21 cellular contexts compared by ENCODE assay signal in genomic region chr19:16657384-16657783, GRCh38. TPM values are rescaled to one million over a fixed set of nuclear protein-coding genes. Genes with fewer than 3 reads are reported as not detected.
DNase-seq lines count a peak whose midpoint lies in the region; ATAC-seq and TF ChIP-seq lines count a peak whose summit lies in the region.
"Had no signal": no experiment of that assay in that cellular context is flagged by ENCODE, and none has a peak within 500 bp of the region (broad histone marks: within the 10 kb centered on the region; RNA-seq: fewer than 3 reads in every experiment).

No MANE protein-coding gene starts in this region.

- peaks cover 14% of the 10 kb centered on the region for H3K4me1 Mint-ChIP-seq in activated CD4-positive, alpha-beta T cell treated with anti-CD3 and anti-CD28 coated beads, Interleukin-2, amount 10 ng/mL, durations not matched to agents 24 days and 14 days
- H3K4me1 Mint-ChIP-seq in CD4-positive, alpha-beta T cell (ENCODE audit: low read depth): peaks cover 54% of the 10 kb centered on the region
- H3K4me1 Mint-ChIP-seq in activated naive CD8-positive, alpha-beta T cell (ENCODE audit: low read depth): peaks cover 39% of the 10 kb centered on the region
- peaks cover 24% of the 10 kb centered on the region for H3K4me1 Mint-ChIP-seq in nephron

- H3K9me3 Mint-ChIP-seq in activated CD4-positive, alpha-beta T cell treated with anti-CD3 and anti-CD28 coated beads, Interleukin-2, amount 10 ng/mL, durations not matched to agents 24 days and 14 days: peaks cover 2% of the 10 kb centered on the region
- H3K9me3 Mint-ChIP-seq in CD4-positive, alpha-beta T cell: no peaks in the 10 kb centered on the region
- no peaks in the 10 kb centered on the region for H3K9me3 Mint-ChIP-seq in activated naive CD8-positive, alpha-beta T cell (ENCODE audit: low read depth)
- H3K9me3 Mint-ChIP-seq in nephron: no peaks in the 10 kb centered on the region
- H3K9me3 Mint-ChIP-seq: activated CD4-positive, alpha-beta memory T cell treated with anti-CD3 and anti-CD28 coated beads for 36 hours; central memory CD8-positive, alpha-beta T cell had no signal

- peak overlapping the region; percentile 3 for H3K4me3 Mint-ChIP-seq in activated CD4-positive, alpha-beta T cell treated with anti-CD3 and anti-CD28 coated beads, Interleukin-2, amount 10 ng/mL, durations not matched to agents 24 days and 14 days
- peak overlapping the region; percentile 69 for H3K4me3 Mint-ChIP-seq in CD4-positive, alpha-beta T cell
- peak overlapping the region; percentile 45 for H3K4me3 Mint-ChIP-seq in activated naive CD8-positive, alpha-beta T cell
- peak overlapping the region; percentile 56 to 78 (median 70) for H3K4me3 Mint-ChIP-seq in nephron
- H3K4me3 Mint-ChIP-seq: activated CD4-positive, alpha-beta memory T cell treated with anti-CD3 and anti-CD28 coated beads for 36 hours; stimulated activated memory B cell treated with anti-CD40 and anti-IgM and Interleukin-4, amounts not matched to agents 10 μg/mL and 1 μg/mL and 100 μg/mL, for 72 hours had no signal

- H3K9me3 ChIP-seq in CD4-positive, alpha-beta T cell (ENCODE audit: control insufficient read depth, low read length): no peaks in the 10 kb centered on the region
- H3K9me3 ChIP-seq: SJSA1 had no signal

- no peak for ATAC-seq in CD4-positive, alpha-beta T cell (ENCODE audit: poor library complexity)
- no peak for ATAC-seq in left colon
- ATAC-seq: left ventricle myocardium superior; stimulated activated memory B cell treated with anti-CD40 and anti-IgM and Interleukin-4, amounts not matched to agents 10 μg/mL and 1 μg/mL and 100 μg/mL, for 72 hours had no signal

- CTCF ChIA-PET in CD4-positive, alpha-beta T cell (lab: Charles Lee): no interaction called here

- intact Hi-C loops in activated CD4-positive, alpha-beta T cell treated with anti-CD3 and anti-CD28 coated beads, Interleukin-2, amount 10 ng/mL, durations not matched to agents 24 days and 14 days (cut with micrococcal nuclease): no loop called here
- intact Hi-C loops in CD4-positive, alpha-beta T cell (cut with DNase I, micrococcal nuclease): no loop called here
- intact Hi-C loops in left colon (cut with DNase I, micrococcal nuclease): no loop called here

- POLR2A ChIA-PET in CD4-positive, alpha-beta T cell (lab: Charles Lee): interaction anchor here (1.0 kb wide), 1 partner anchor 29 kb away, joined by 4 read pairs; no protein-coding TSS in a partner anchor

- H3K27ac ChIP-seq in CD4-positive, alpha-beta T cell (ENCODE audit: low read depth, low read length): no peak overlapping the region
- H3K27ac ChIP-seq: RWPE1, SJSA1 had no signal

- no peak for TF ChIP-seq CTCF in CD4-positive, alpha-beta T cell (IDR thresholded peaks at IDR 0.05)
- no peak for TF ChIP-seq CTCF in nephron (IDR thresholded peaks at IDR 0.05; ENCODE audit: unreplicated experiment in 3 of 3)

- peak overlapping the region; percentile 47 for H3K27ac Mint-ChIP-seq in activated CD4-positive, alpha-beta T cell treated with anti-CD3 and anti-CD28 coated beads, Interleukin-2, amount 10 ng/mL, durations not matched to agents 24 days and 14 days
- no peak overlapping the region for H3K27ac Mint-ChIP-seq in CD4-positive, alpha-beta T cell
- H3K27ac Mint-ChIP-seq in activated naive CD8-positive, alpha-beta T cell: no peak overlapping the region
- no peak overlapping the region for H3K27ac Mint-ChIP-seq in nephron
- H3K27ac Mint-ChIP-seq: activated CD4-positive, alpha-beta memory T cell treated with anti-CD3 and anti-CD28 coated beads for 36 hours; stimulated activated memory B cell treated with anti-CD40 and anti-IgM and Interleukin-4, amounts not matched to agents 10 μg/mL and 1 μg/mL and 100 μg/mL, for 72 hours had no signal

- peaks cover 50% of the 10 kb centered on the region for H3K36me3 Mint-ChIP-seq in activated CD4-positive, alpha-beta T cell treated with anti-CD3 and anti-CD28 coated beads, Interleukin-2, amount 10 ng/mL, durations not matched to agents 24 days and 14 days (ENCODE audit: low read depth)
- peaks cover 71% of the 10 kb centered on the region for H3K36me3 Mint-ChIP-seq in CD4-positive, alpha-beta T cell (ENCODE audit: low read depth)
- H3K36me3 Mint-ChIP-seq in activated naive CD8-positive, alpha-beta T cell: peaks cover 7% of the 10 kb centered on the region
- H3K36me3 Mint-ChIP-seq in nephron (ENCODE audit: low read depth): peaks cover 47% of the 10 kb centered on the region

- no peaks in the 10 kb centered on the region for H3K27me3 ChIP-seq in CD4-positive, alpha-beta T cell (ENCODE audit: control insufficient read depth, insufficient read depth, low read length)
- H3K27me3 ChIP-seq: SJSA1 had no signal

- no peak for DNase-seq in activated CD4-positive, alpha-beta T cell treated with anti-CD3 and anti-CD28 coated beads, Interleukin-2, amount 10 ng/mL, durations not matched to agents 24 days and 14 days
- no peak for DNase-seq in activated CD4-positive, alpha-beta T cell treated with anti-CD3 and anti-CD28 coated beads for 1 hour
- no peak for DNase-seq in CD4-positive, alpha-beta T cell
- DNase-seq in SKM-1 (lab: John Stamatoyannopoulos, UW; ENCODE audit: unreplicated experiment): no peak
- DNase-seq in left colon: no peak
- DNase-seq in amniotic stem cell (lab: John Stamatoyannopoulos, UW): no peak
- DNase-seq: activated CD4-positive, alpha-beta memory T cell treated with anti-CD3 and anti-CD28 coated beads for 36 hours; activated CD4-positive, CD25-positive, alpha-beta regulatory T cell; DMS 273 treated with DMSO at 0.1 percent for 48 hours; EL; islet precursor cell; KBM-7; left ventricle myocardium superior; NCI-H1092; NCI-H1694 had no signal

- peaks cover 10% of the 10 kb centered on the region for H3K27me3 Mint-ChIP-seq in activated CD4-positive, alpha-beta T cell treated with anti-CD3 and anti-CD28 coated beads, Interleukin-2, amount 10 ng/mL, durations not matched to agents 24 days and 14 days
- no peaks in the 10 kb centered on the region for H3K27me3 Mint-ChIP-seq in CD4-positive, alpha-beta T cell
- no peaks in the 10 kb centered on the region for H3K27me3 Mint-ChIP-seq in activated naive CD8-positive, alpha-beta T cell
- H3K27me3 Mint-ChIP-seq in nephron (ENCODE audit: low read depth): no peaks in the 10 kb centered on the region
- H3K27me3 Mint-ChIP-seq: central memory CD8-positive, alpha-beta T cell; stimulated activated memory B cell treated with anti-CD40 and anti-IgM and Interleukin-4, amounts not matched to agents 10 μg/mL and 1 μg/mL and 100 μg/mL, for 72 hours had no signal

RNA-seq across cellular contexts. Expression of gene SMIM7, which starts 2.6 kb away (rescaled TPM):
- 66.1 and 69.9 TPM in 2 replicates for total RNA-seq in activated CD4-positive, alpha-beta T cell treated with anti-CD3 and anti-CD28 coated beads, Interleukin-2, amount 10 ng/mL, durations not matched to agents 24 days and 14 days
- 10 to 100 TPM; 44.3 to 47.4 TPM for total RNA-seq in CD4-positive, alpha-beta T cell
- total RNA-seq in left colon: 10 to 100 TPM; 70.7 to 75.0 TPM

RNA-seq across cellular contexts. Expression of gene TMEM38A, which starts 3.6 kb away (rescaled TPM):
- total RNA-seq in activated CD4-positive, alpha-beta T cell treated with anti-CD3 and anti-CD28 coated beads, Interleukin-2, amount 10 ng/mL, durations not matched to agents 24 days and 14 days: 0.42 and 0.83 TPM in 2 replicates
- total RNA-seq in CD4-positive, alpha-beta T cell: under 1 TPM in 1 of 2 experiments, not detected in 1; 0.59 TPM
- total RNA-seq in left colon: 1 to 10 TPM; 6.4 to 9.1 TPM

RNA-seq across cellular contexts. Expression of gene MED26, which starts 29.4 kb away (rescaled TPM):
- total RNA-seq in activated CD4-positive, alpha-beta T cell treated with anti-CD3 and anti-CD28 coated beads, Interleukin-2, amount 10 ng/mL, durations not matched to agents 24 days and 14 days: 15.5 and 16.8 TPM in 2 replicates
- total RNA-seq in CD4-positive, alpha-beta T cell: 10 to 100 TPM; 50.4 to 52.4 TPM
- 10 to 100 TPM in 1 of 2 donors, 1 to 10 TPM in 1; 9.0 to 10.4 TPM for total RNA-seq in left colon

Comparison
In these comparisons a context has a peak if more than half of its experiments do, and no peak if none do; other contexts are left out.
1. H3K4me3 Mint-ChIP-seq: peak in every context shown above with its lines; median percentile 70 in nephron; 69 in CD4-positive, alpha-beta T cell; 45 in activated naive CD8-positive, alpha-beta T cell; 3 in activated CD4-positive, alpha-beta T cell treated with anti-CD3 and anti-CD28 coated beads, Interleukin-2, amount 10 ng/mL, durations not matched to agents 24 days and 14 days.